ENCODE assay signal across 8 cellular contexts in the genomic region with DNA sequence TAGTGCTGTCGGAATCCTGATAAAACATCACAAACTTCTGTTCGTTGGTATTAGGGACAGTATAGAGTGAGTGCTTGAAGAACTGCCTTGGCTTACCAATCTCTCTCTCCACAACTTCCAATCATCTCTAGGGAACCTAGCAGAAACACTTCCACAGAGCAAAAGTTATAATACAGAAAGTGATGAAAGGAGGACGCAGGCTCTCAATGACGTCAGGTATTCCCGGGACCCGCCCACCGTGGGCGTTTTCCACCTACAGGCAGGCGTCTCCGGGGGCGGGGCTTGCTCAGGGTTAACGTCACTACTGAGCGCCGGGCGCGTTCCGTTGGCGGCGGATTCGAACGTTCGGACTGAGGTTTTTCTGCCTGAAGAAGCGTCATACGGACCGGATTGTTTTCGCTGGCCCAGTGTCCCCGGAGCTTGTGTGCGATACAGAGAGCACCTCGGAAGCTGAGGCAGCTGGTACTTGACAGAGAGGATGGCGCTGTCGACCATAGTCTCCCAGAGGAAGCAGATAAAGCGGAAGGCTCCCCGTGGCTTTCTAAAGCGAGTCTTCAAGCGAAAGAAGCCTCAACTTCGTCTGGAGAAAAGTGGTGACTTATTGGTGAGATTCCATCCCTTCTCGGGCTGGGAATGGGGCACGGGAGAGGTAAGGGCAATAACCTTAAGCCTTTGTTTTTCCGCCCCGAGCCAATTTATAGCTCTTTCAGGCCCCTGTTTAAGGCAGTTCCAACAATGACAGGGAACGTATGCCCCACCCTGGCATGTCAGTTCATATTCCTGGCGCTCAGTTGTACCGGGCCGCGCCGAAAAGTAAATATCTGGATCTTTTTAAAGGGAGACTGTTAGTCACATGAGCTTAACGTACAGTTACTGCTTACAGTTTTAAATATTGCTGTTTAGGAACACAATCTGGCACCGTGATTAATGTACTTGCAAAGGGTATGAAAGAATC. TPM values are rescaled to one million over a fixed set of nuclear protein-coding genes. Genes with fewer than 3 reads are reported as not detected.
DNase-seq lines count a peak whose midpoint lies in the region; ATAC-seq, FAIRE-seq and TF ChIP-seq lines count a peak whose summit lies in the region.

CENPW (plus strand) TSS at position 320 of the 955 bp plus-strand sequence; CDS start at position 479, 159 bp downstream.

- TF ChIP-seq CTCF in SU-DHL-6 (IDR thresholded peaks at IDR 0.05; ENCODE audit: insufficient read depth, low read length, poor library complexity, severe bottlenecking) (no peak), heart left ventricle (IDR thresholded peaks at IDR 0.05) (no peak), upper lobe of left lung (IDR thresholded peaks at IDR 0.05) (no peak)

- H3K27ac ChIP-seq in SU-DHL-6 (ENCODE audit: low read depth, low read length) = peak within 1 kb of the TSS; percentile 72
- H3K27ac ChIP-seq in heart left ventricle = peak within 1 kb of the TSS in 1 of 12 donors; percentile 11
- H3K27ac ChIP-seq in upper lobe of left lung = peak within 1 kb of the TSS in 3 of 4 donors; percentile 33 to 47 (median 35)

- H3K36me3 Mint-ChIP-seq in activated naive CD8-positive, alpha-beta T cell treated with anti-CD3 and anti-CD28 coated beads, Interleukin-2, amount 10 ng/mL, durations not matched to agents 7 days and 5 days = no peaks in the 10 kb centered on the region

- FAIRE-seq in GM12892 (lab: Jason Lieb, UNC) = peak; percentile 92

- no peak within 1 kb of the TSS for H3K4me3 Mint-ChIP-seq in activated naive CD8-positive, alpha-beta T cell treated with anti-CD3 and anti-CD28 coated beads, Interleukin-2, amount 10 ng/mL, durations not matched to agents 7 days and 5 days

- H3K36me3 ChIP-seq in SU-DHL-6 (ENCODE audit: low read length) = no peaks in the 10 kb centered on the region
- H3K36me3 ChIP-seq in heart left ventricle = no peaks in the 10 kb centered on the region
- no peaks in the 10 kb centered on the region for H3K36me3 ChIP-seq in upper lobe of left lung

- H3K4me3 ChIP-seq in SU-DHL-6 (ENCODE audit: insufficient read depth, low read length, poor library complexity, severe bottlenecking) (peak within 1 kb of the TSS; percentile 82), heart left ventricle (peak within 1 kb of the TSS; percentile 39 to 80 (median 63)), upper lobe of left lung (peak within 1 kb of the TSS in 3 of 4 donors; percentile 62 to 84 (median 77))

- no peaks in the 10 kb centered on the region for H3K9me2 ChIP-seq in SU-DHL-6 (replicated peaks; ENCODE audit: insufficient read depth, low read length)

- H3K79me2 ChIP-seq in SU-DHL-6 (ENCODE audit: insufficient read depth, low read length) = peaks cover 43% of the 10 kb centered on the region

- H3K9me3 Mint-ChIP-seq in activated naive CD8-positive, alpha-beta T cell treated with anti-CD3 and anti-CD28 coated beads, Interleukin-2, amount 10 ng/mL, durations not matched to agents 7 days and 5 days = no peaks in the 10 kb centered on the region

- peak within 1 kb of the TSS; percentile 97 for H3K4me2 ChIP-seq in SU-DHL-6 (ENCODE audit: low read depth, low read length, poor library complexity, severe bottlenecking)

- 2 to 3% (median 3%) methylated on average over 47 to 48 of the region's 48 CpGs for WGBS in heart left ventricle, 4 donors
- WGBS in upper lobe of left lung, 2 donors = 2 to 7% methylated on average over 19 to 48 of the region's 48 CpGs

- H3K27me3 ChIP-seq in SU-DHL-6 (ENCODE audit: low read length) (no peaks in the 10 kb centered on the region), heart left ventricle (no peaks in the 10 kb centered on the region), upper lobe of left lung (no peaks in the 10 kb centered on the region)

- H4K20me1 ChIP-seq in SU-DHL-6 (ENCODE audit: low read depth, low read length) = no peaks in the 10 kb centered on the region

- H3K9ac ChIP-seq in SU-DHL-6 (ENCODE audit: low read length) = peak within 1 kb of the TSS; percentile 77

- POLR2A ChIA-PET in activated naive CD8-positive, alpha-beta T cell treated with anti-CD3 and anti-CD28 coated beads, Interleukin-2, amount 10 ng/mL, durations not matched to agents 7 days and 5 days (lab: Charles Lee) = interaction anchor here (0.6 kb wide), 1 partner anchor 356 kb away, joined by 4 read pairs; no protein-coding TSS in a partner anchor

- TF ChIP-seq POLR2A in GM12892 (IDR thresholded peaks at IDR 0.05; ENCODE audit: low read depth, low read length) = peak; percentile 51; the same call in 1 of the 2 replicates
- no peak for TF ChIP-seq POLR2A in heart left ventricle (IDR thresholded peaks at IDR 0.05)
- no peak for TF ChIP-seq POLR2A in upper lobe of left lung (IDR thresholded peaks at IDR 0.05)

- H3F3A ChIP-seq in SU-DHL-6 (ENCODE audit: insufficient read depth) = peaks cover 10% of the 10 kb centered on the region

- no peak for TF ChIP-seq EP300 in upper lobe of left lung (IDR thresholded peaks at IDR 0.05)

- no peaks in the 10 kb centered on the region for H3K27me3 Mint-ChIP-seq in activated naive CD8-positive, alpha-beta T cell treated with anti-CD3 and anti-CD28 coated beads, Interleukin-2, amount 10 ng/mL, durations not matched to agents 7 days and 5 days

- peaks cover 19% of the 10 kb centered on the region for H3K4me1 Mint-ChIP-seq in activated naive CD8-positive, alpha-beta T cell treated with anti-CD3 and anti-CD28 coated beads, Interleukin-2, amount 10 ng/mL, durations not matched to agents 7 days and 5 days

- ATAC-seq in HG02763 (IDR thresholded peaks at IDR 0.05; ENCODE audit: unreplicated experiment) = peak; percentile 92
- peak; percentile 93 for ATAC-seq in activated naive CD8-positive, alpha-beta T cell treated with anti-CD3 and anti-CD28 coated beads, Interleukin-2, amount 10 ng/mL, durations not matched to agents 7 days and 5 days (ENCODE audit: low read depth)
- peak; percentile 42 to 91 (median 86) for ATAC-seq in heart left ventricle
- ATAC-seq in upper lobe of left lung (ENCODE audit: low FRiP score in 2 of 2) = peak; percentile 94

- intact Hi-C loops in heart left ventricle (cut with DNase I) = no loop called here

- H3K4me1 ChIP-seq in heart left ventricle (peaks cover 0 to 16% (median 8%) of the 10 kb centered on the region in 12 donors), upper lobe of left lung (peaks cover 11 to 27% (median 14%) of the 10 kb centered on the region in 4 donors)

- peak; percentile 44 for DNase-seq in GM12892 (ENCODE audit: insufficient read length)
- peak; percentile 69 for DNase-seq in NCI-H128 (lab: John Stamatoyannopoulos, UW; ENCODE audit: unreplicated experiment)
- DNase-seq in activated naive CD8-positive, alpha-beta T cell treated with anti-CD3 and anti-CD28 coated beads, Interleukin-2, amount 10 ng/mL, durations not matched to agents 7 days and 5 days = peak; percentile 97
- peak; percentile 64 to 93 (median 85) for DNase-seq in heart left ventricle
- DNase-seq in pons (ENCODE audit: low spot score) = peak; percentile 79
- DNase-seq in upper lobe of left lung = peak; percentile 92 to 96

- no peaks in the 10 kb centered on the region for H3K9me3 ChIP-seq in SU-DHL-6 (ENCODE audit: insufficient read depth, low read length)
- no peaks in the 10 kb centered on the region for H3K9me3 ChIP-seq in heart left ventricle
- no peaks in the 10 kb centered on the region for H3K9me3 ChIP-seq in upper lobe of left lung

- H3K27ac Mint-ChIP-seq in activated naive CD8-positive, alpha-beta T cell treated with anti-CD3 and anti-CD28 coated beads, Interleukin-2, amount 10 ng/mL, durations not matched to agents 7 days and 5 days = no peak within 1 kb of the TSS

- H2AFZ ChIP-seq in SU-DHL-6 (ENCODE audit: low read depth, low read length, severe bottlenecking) = peak within 1 kb of the TSS; percentile 98

RNA-seq across cellular contexts. Expression of gene CENPW, which starts in this region (rescaled TPM):
- 47.3 TPM for polyA plus RNA-seq in GM12892 (2012; ENCODE audit: missing spikeins)
- 10 to 100 TPM; 43.3 to 43.5 TPM for total RNA-seq in activated naive CD8-positive, alpha-beta T cell treated with anti-CD3 and anti-CD28 coated beads, Interleukin-2, amount 10 ng/mL, durations not matched to agents 7 days and 5 days
- 1 to 10 TPM in 3 of 9 donors, under 1 TPM in 2, not detected in 4; 0.39 to 7.9 (median 1.3) TPM for total RNA-seq in heart left ventricle
- under 1 TPM; 0.57 to 0.78 TPM for polyA plus RNA-seq in heart left ventricle
- 1 to 10 TPM in 3 of 6 donors, under 1 TPM in 1, not detected in 2; 0.76 to 7.8 (median 5.0) TPM for total RNA-seq in upper lobe of left lung

Comparison
In these comparisons a context has a peak if more than half of its experiments do, and no peak if none do; other contexts are left out.
1. RNA of gene CENPW (total RNA-seq): 43.3 to 43.5 TPM in activated naive CD8-positive, alpha-beta T cell treated with anti-CD3 and anti-CD28 coated beads, Interleukin-2, amount 10 ng/mL, durations not matched to agents 7 days and 5 days; 0.76 to 7.8 TPM in upper lobe of left lung and 0.39 to 7.9 TPM in heart left ventricle; every median in the first group is over 4 times any median in the second.
2. DNase-seq: peak in every context shown above with its lines; median percentile 97 in activated naive CD8-positive, alpha-beta T cell treated with anti-CD3 and anti-CD28 coated beads, Interleukin-2, amount 10 ng/mL, durations not matched to agents 7 days and 5 days; 94 in upper lobe of left lung; 85 in heart left ventricle; 79 in pons; 69 in NCI-H128; 44 in GM12892.
3. Peak in every context shown above with its lines, with median percentiles within 50 percentile points of each other: ATAC-seq and H3K4me3 ChIP-seq.